Comparison of ENCODE assay signal across 20 cellular contexts in the genomic region with DNA sequence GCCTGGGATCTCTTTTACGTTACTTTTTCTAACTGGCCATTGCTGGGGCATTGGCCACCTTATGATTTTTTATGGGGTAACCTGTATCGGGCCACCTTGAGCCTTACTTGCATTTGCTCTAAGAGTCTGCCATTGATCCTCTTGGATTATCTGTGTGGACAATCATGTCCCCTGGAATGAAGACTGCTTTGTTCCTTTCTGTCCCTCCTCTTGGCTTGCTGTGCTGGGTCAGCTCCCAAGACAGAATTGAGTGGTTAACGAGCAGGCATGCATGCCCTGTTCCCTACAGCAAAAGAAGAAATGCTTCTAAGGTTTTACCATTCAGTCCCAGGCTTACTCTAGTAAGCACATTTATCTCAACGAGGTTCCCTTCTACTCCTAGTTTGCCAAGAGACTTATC. TPM values are rescaled to one million over a fixed set of nuclear protein-coding genes. Genes with fewer than 3 reads are reported as not detected.
"Had no signal": no experiment of that assay in that cellular context is flagged by ENCODE, and none has a peak within 500 bp of the region (broad histone marks: within the 10 kb centered on the region; RNA-seq: fewer than 3 reads in every experiment).

No MANE protein-coding gene starts in this region.

- H3K27ac ChIP-seq: cardiac muscle cell, left ventricle myocardium inferior, ovary, right lobe of liver, stomach, upper lobe of right lung had no signal

- H3K36me3 Mint-ChIP-seq: memory B cell, natural killer cell had no signal

- DNase-seq: activated CD4-positive, alpha-beta T cell treated with anti-CD3 and anti-CD28 coated beads for 4 hours; activated CD8-positive, alpha-beta memory T cell treated with anti-CD3 and anti-CD28 coated beads, Interleukin-2, amount 50 U/mL, for 4 hours; activated CD8-positive, alpha-beta T cell treated with anti-CD3 and anti-CD28 coated beads, Interleukin-2, amount 10 ng/mL, durations not matched to agents 7 days and 5 days; amniotic stem cell; left ventricle myocardium inferior; natural killer cell; ovary; right lobe of liver; stimulated activated CD4-positive, alpha-beta T cell treated with anti-CD3 and anti-CD28 coated beads, Interleukin-4, amount 100 ng/mL, for 1 hour; stomach; SW 1271; upper lobe of right lung had no signal

- H3K9me3 Mint-ChIP-seq: memory B cell; natural killer cell; T-helper 2 cell treated with Interferon-gamma antibody and Interleukin-4, amounts not matched to agents 5 μg/mL and 100 μg/mL, for 36 hours had no signal

- H3K27ac Mint-ChIP-seq: activated naive CD4-positive, alpha-beta T cell treated with anti-CD3 and anti-CD28 coated beads, Interleukin-2, amount 50 U/mL, for 72 hours; memory B cell; natural killer cell had no signal

- ATAC-seq: activated CD8-positive, alpha-beta T cell treated with anti-CD3 and anti-CD28 coated beads, Interleukin-2, amount 10 ng/mL, durations not matched to agents 7 days and 5 days; activated naive CD4-positive, alpha-beta T cell treated with anti-CD3 and anti-CD28 coated beads, Interleukin-2, amount 50 U/mL, for 72 hours; natural killer cell; right lobe of liver; upper lobe of right lung had no signal

- H3K4me3 Mint-ChIP-seq: activated CD8-positive, alpha-beta T cell treated with anti-CD3 and anti-CD28 coated beads, Interleukin-2, amount 10 ng/mL, durations not matched to agents 7 days and 5 days; memory B cell; natural killer cell; T-helper 2 cell treated with Interferon-gamma antibody and Interleukin-4, amounts not matched to agents 5 μg/mL and 100 μg/mL, for 36 hours had no signal

RNA-seq across cellular contexts. Expression of a gene that starts 46.3 kb away (rescaled TPM):
- total RNA-seq: cardiac muscle cell, frontal cortex, pulmonary artery endothelial cell, SK-MEL-5, smooth muscle cell had no signal
